In the genomic region with DNA sequence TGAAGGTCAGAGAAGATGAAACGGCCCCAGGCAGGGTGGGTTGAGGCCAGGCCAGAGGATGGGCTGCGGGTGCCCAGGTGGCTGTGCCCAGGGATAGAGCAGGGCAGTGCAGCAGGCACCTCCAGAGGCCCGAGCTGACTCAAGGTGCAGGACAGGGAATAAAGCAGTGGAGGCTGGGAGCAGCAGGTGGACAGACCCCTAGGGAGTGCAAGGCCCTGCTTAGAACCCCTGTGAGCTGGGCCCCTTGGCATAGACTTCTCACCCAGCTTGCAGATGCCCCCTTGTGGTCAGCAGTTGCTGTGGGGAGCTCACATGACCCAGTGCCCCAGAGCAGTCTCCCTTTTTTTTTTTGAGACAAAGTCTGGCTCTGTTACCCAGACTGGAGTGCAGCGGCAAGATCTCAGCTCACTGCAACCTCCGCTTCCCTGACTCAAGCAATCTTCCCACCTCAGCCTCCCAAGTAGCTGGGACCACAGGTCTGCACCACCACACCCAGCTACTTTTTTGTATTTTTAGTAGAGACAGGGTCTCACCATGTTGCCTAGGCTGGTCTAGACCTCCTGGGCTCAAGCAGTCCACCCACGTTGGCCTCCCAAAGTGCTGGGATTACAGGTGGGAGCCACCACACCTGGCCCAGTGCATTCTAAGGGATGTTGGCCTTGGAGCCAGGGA, we compare ENCODE assay signal across 8 cellular contexts.
DNase-seq lines count a peak whose midpoint lies in the region; ATAC-seq and TF ChIP-seq lines count a peak whose summit lies in the region.

No MANE protein-coding gene starts in this region.

- H3K4me3 ChIP-seq in dorsolateral prefrontal cortex = no peak overlapping the region

- no peak overlapping the region for H3K4me3 Mint-ChIP-seq in activated CD4-positive, alpha-beta T cell treated with anti-CD3 and anti-CD28 coated beads, Interleukin-2, amount 10 ng/mL, durations not matched to agents 24 days and 14 days

- peak in 54 of 56 donors; percentile 18 to 65 (median 50) for TF ChIP-seq CTCF in dorsolateral prefrontal cortex (IDR thresholded peaks at IDR 0.05 in 54 of 56, conservative IDR thresholded peaks at IDR 0.05 in 2 of 56; ENCODE audit: low read depth in 1 of 56, partially characterized antibody in 56 of 56)

- H3K36me3 Mint-ChIP-seq in activated CD4-positive, alpha-beta T cell treated with anti-CD3 and anti-CD28 coated beads, Interleukin-2, amount 10 ng/mL, durations not matched to agents 24 days and 14 days (ENCODE audit: low read depth) = no peaks in the 10 kb centered on the region

- peaks cover 0 to 3% (median 0%) of the 10 kb centered on the region in 45 donors for H3K27me3 ChIP-seq in dorsolateral prefrontal cortex

- no peaks in the 10 kb centered on the region for H3K27me3 Mint-ChIP-seq in activated CD4-positive, alpha-beta T cell treated with anti-CD3 and anti-CD28 coated beads, Interleukin-2, amount 10 ng/mL, durations not matched to agents 24 days and 14 days

- ATAC-seq in GM21717 (IDR thresholded peaks at IDR 0.05; ENCODE audit: unreplicated experiment) = no peak

- intact Hi-C loops in activated CD4-positive, alpha-beta T cell treated with anti-CD3 and anti-CD28 coated beads, Interleukin-2, amount 10 ng/mL, durations not matched to agents 24 days and 14 days (cut with micrococcal nuclease) = loop anchor here (1.0 to 10.0 kb wide), 3 partner anchors 142 to 348 kb away; no protein-coding TSS in a partner anchor
- intact Hi-C loops in dorsolateral prefrontal cortex (cut with DNase I) = loop anchor here (5.0 to 10.0 kb wide), 2 partner anchors 140 to 298 kb away; no protein-coding TSS in a partner anchor

- H3K27ac ChIP-seq in dorsolateral prefrontal cortex = no peak overlapping the region

- H3K9me3 Mint-ChIP-seq in activated CD4-positive, alpha-beta T cell treated with anti-CD3 and anti-CD28 coated beads, Interleukin-2, amount 10 ng/mL, durations not matched to agents 24 days and 14 days = no peaks in the 10 kb centered on the region

- H3K27ac Mint-ChIP-seq in activated CD4-positive, alpha-beta T cell treated with anti-CD3 and anti-CD28 coated beads, Interleukin-2, amount 10 ng/mL, durations not matched to agents 24 days and 14 days = no peak overlapping the region

- H3K4me1 Mint-ChIP-seq in activated CD4-positive, alpha-beta T cell treated with anti-CD3 and anti-CD28 coated beads, Interleukin-2, amount 10 ng/mL, durations not matched to agents 24 days and 14 days = peaks cover 6% of the 10 kb centered on the region

- peak; percentile 67 for DNase-seq in NCI-H748 (lab: John Stamatoyannopoulos, UW; ENCODE audit: unreplicated experiment)
- DNase-seq in NCI-H748 treated with DMSO at 0.1 percent for 48 hours (lab: John Stamatoyannopoulos, UW) = no peak
- DNase-seq in NCI-H2107 treated with DMSO at 0.1 percent for 48 hours (lab: John Stamatoyannopoulos, UW; ENCODE audit: unreplicated experiment) = peak; percentile 28
- DNase-seq in activated CD4-positive, alpha-beta T cell treated with anti-CD3 and anti-CD28 coated beads, Interleukin-2, amount 10 ng/mL, durations not matched to agents 24 days and 14 days = peak; percentile 85
- DNase-seq in dorsolateral prefrontal cortex = peak in 7 of 10 donors; percentile 20 to 48 (median 40)
- peak; percentile 54 for DNase-seq in medulla oblongata (ENCODE audit: extremely low spot score)
- DNase-seq in stimulated activated CD8-positive, alpha-beta memory T cell treated with anti-CD3 and anti-CD28 coated beads, Interleukin-7, amount 100 ng/mL, for 48 hours (ENCODE audit: extremely low read depth in 1 of 2, low read depth in 1 of 2) = peak; percentile 11 to 24
